8 cellular contexts compared by ENCODE assay signal in the genomic region with DNA sequence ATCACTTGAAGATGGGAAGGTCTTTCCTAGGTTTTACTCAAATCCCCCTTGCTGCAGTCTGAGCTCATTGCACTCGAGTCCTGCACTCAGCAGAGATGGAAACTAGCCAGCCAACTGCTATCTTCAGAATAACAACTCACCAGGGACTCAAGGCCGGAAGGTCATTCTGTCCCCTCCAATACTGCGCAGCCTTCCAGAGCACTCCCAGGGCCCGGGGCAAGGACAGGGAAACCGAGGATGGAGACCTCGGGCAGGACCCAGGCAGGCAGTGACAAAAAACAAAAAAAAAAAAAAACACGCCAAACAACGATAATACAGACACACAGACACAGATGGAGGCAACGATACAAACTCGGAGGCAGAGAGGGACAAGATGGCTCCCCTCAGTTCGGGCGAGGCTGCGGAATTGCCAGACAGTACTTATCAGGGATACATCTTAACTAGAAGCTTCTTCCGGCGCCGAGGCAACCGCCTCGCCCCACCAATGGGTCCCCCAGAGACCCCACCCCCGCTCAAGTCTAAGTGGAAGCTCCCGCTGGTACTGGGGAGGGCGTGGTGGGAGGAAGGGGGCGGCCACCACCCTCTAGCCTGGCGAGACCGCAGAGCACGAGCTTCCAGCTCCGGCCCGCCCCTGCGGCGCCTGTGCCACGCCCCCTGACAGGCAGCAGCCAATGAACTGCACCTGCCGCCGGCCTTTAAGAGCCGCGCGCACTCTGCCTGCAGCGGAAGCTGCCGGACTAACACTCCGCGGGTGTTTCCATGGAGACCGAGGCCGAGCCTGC. TPM values are rescaled to one million over a fixed set of nuclear protein-coding genes. Genes with fewer than 3 reads are reported as not detected.
DNase-seq lines count a peak whose midpoint lies in the region; ATAC-seq, FAIRE-seq and TF ChIP-seq lines count a peak whose summit lies in the region.

No MANE protein-coding gene starts in this region.

- H3K27ac Mint-ChIP-seq in brain, result peak overlapping the region; percentile 97 to 99 (median 99)

- WGBS in iPS DF 6.9 (ENCODE audit: insufficient coverage, insufficient read length), result no CpG with 5 or more reads among the region's 41 CpGs

- intact Hi-C loops in gastrocnemius medialis (cut with DNase I; ENCODE audit: low total_unique reads), result loop anchor here (1.0 to 5.0 kb wide), 3 partner anchors 17 to 133 kb away; partner anchors contain the start of gene TP53BP1

- peaks cover 5% of the 10 kb centered on the region; the same call in 1 of the 2 replicates for H3K27me3 ChIP-seq in iPS DF 6.9 (ENCODE audit: control insufficient read depth, insufficient read depth, low read length)
- no peaks in the 10 kb centered on the region for H3K27me3 ChIP-seq in gastrocnemius medialis

- peaks cover 15% of the 10 kb centered on the region for H3K27me3 Mint-ChIP-seq in brain

- no peak overlapping the region for H3K27ac ChIP-seq in iPS DF 6.9 (ENCODE audit: low read length)
- peak overlapping the region; percentile 84 to 93 (median 92) for H3K27ac ChIP-seq in gastrocnemius medialis

- in situ Hi-C loops in gastrocnemius medialis (cut with MboI; ENCODE audit: low sequenced_read_pairs in 4 of 4), result no loop called here

- H3K4me1 ChIP-seq in iPS DF 6.9 (ENCODE audit: control insufficient read depth, insufficient read depth, low read length), result peaks cover 5% of the 10 kb centered on the region; the same call in 1 of the 2 replicates
- H3K4me1 ChIP-seq in gastrocnemius medialis, result peaks cover 38 to 41% of the 10 kb centered on the region in 2 donors

- TF ChIP-seq POLR2A in gastrocnemius medialis (IDR thresholded peaks at IDR 0.05), result peak; percentile 73 to 80

- ATAC-seq in GM18520 (IDR thresholded peaks at IDR 0.05; ENCODE audit: unreplicated experiment), result peak; percentile 95
- ATAC-seq in HG03064 (IDR thresholded peaks at IDR 0.05; ENCODE audit: low read depth, unreplicated experiment), result peak; percentile 97
- ATAC-seq in gastrocnemius medialis, result peak; percentile 83 to 85

- H3K36me3 ChIP-seq in iPS DF 6.9 (ENCODE audit: control insufficient read depth, insufficient read depth, low read length), result no peaks in the 10 kb centered on the region
- H3K36me3 ChIP-seq in gastrocnemius medialis, result no peaks in the 10 kb centered on the region

- peaks cover 92% of the 10 kb centered on the region for H3K4me1 Mint-ChIP-seq in brain

- DNase-seq in NCI-H2107 (lab: John Stamatoyannopoulos, UW) (peak; percentile 86), iPS DF 6.9 (ENCODE audit: low read depth, low spot score) (peak; percentile 94), gastrocnemius medialis (peak; percentile 96 to 97)

- peak overlapping the region; percentile 92 to 96 (median 93) for H3K4me3 Mint-ChIP-seq in brain

- FAIRE-seq in A204.1 (lab: Jason Lieb, UNC), result peak; percentile 91
- FAIRE-seq in TTC549 (lab: Jason Lieb, UNC), result peak; percentile 79

- no peaks in the 10 kb centered on the region for H3K36me3 Mint-ChIP-seq in brain

- no peaks in the 10 kb centered on the region for H3K9me3 ChIP-seq in iPS DF 6.9 (ENCODE audit: control insufficient read depth, insufficient read depth, low read length)
- no peaks in the 10 kb centered on the region for H3K9me3 ChIP-seq in gastrocnemius medialis

- peaks cover 0 to 3% (median 0%) of the 10 kb centered on the region in 5 experiments for H3K9me3 Mint-ChIP-seq in brain

- TF ChIP-seq CTCF in brain (conservative IDR thresholded peaks at IDR 0.05), result peak; percentile 34 to 65
- TF ChIP-seq CTCF in gastrocnemius medialis (IDR thresholded peaks at IDR 0.05 in 4 of 5, conservative IDR thresholded peaks at IDR 0.05 in 1 of 5), result peak in 2 of 5 experiments; percentile 38 to 53

- peak overlapping the region; percentile 38; the same call in 1 of the 2 replicates for H3K4me3 ChIP-seq in iPS DF 6.9 (ENCODE audit: low read length)
- peak overlapping the region; percentile 75 to 90 (median 78) for H3K4me3 ChIP-seq in gastrocnemius medialis

RNA-seq across cellular contexts. Expression of gene MAP1A, which starts 7.0 kb away (rescaled TPM):
- 107 TPM for polyA plus RNA-seq in brain (ENCODE audit: insufficient read depth, low read depth, low replicate concordance)
- 10 to 100 TPM in 2 of 4 donors, 1 to 10 TPM in 2; 3.5 to 13.0 (median 8.2) TPM for total RNA-seq in gastrocnemius medialis

RNA-seq across cellular contexts. Expression of gene TP53BP1, which starts 17.5 kb away (rescaled TPM):
- 22.8 TPM for polyA plus RNA-seq in brain (ENCODE audit: insufficient read depth, low read depth, low replicate concordance)
- total RNA-seq in gastrocnemius medialis, result 10 to 100 TPM in 3 of 4 donors, 1 to 10 TPM in 1; 9.0 to 17.0 (median 13.3) TPM
